In genomic region chr17:58344047-58344790, GRCh38 we compare ENCODE assay signal across 8 cellular contexts. TPM values are rescaled to one million over a fixed set of nuclear protein-coding genes. Genes with fewer than 3 reads are reported as not detected.
DNase-seq lines count a peak whose midpoint lies in the region; ATAC-seq and TF ChIP-seq lines count a peak whose summit lies in the region.

No MANE protein-coding gene starts in this region.

- H3K4me3 ChIP-seq in AG04450 (ENCODE audit: low read depth, low read length) (no peak overlapping the region), vagina (no peak overlapping the region)

- TF ChIP-seq CTCF in AG04450 (IDR thresholded peaks at IDR 0.05; ENCODE audit: low read depth, low read length) (no peak), vagina (IDR thresholded peaks at IDR 0.05) (no peak)

- intact Hi-C loops in vagina (cut with DNase I): no loop called here

- POLR2A ChIA-PET in AG04450 (lab: Yijun Ruan, JAX): interaction anchor here (0.6 to 1.9 kb wide), 4 partner anchors 8 to 27 kb away, joined by 3 to 10 read pairs (median 4); partner anchors contain the start of gene SUPT4H1

- CTCF ChIA-PET in AG04450 (lab: Charles Lee): interaction anchor here (0.6 to 1.6 kb wide), 2 partner anchors 27 to 372 kb away, joined by 3 to 8 read pairs; no protein-coding TSS in a partner anchor

- ATAC-seq in GM19395 (IDR thresholded peaks at IDR 0.05; ENCODE audit: unreplicated experiment) (peak; percentile 84), HG03520 (IDR thresholded peaks at IDR 0.05; ENCODE audit: unreplicated experiment) (peak; percentile 78), esophagus mucosa (peak; percentile 69)

- H3K9me3 ChIP-seq in AG04450 (ENCODE audit: control insufficient read depth, insufficient read depth, low read length) (no peaks in the 10 kb centered on the region), vagina (no peaks in the 10 kb centered on the region)

- peaks cover 0 to 49% of the 10 kb centered on the region in 2 donors for H3K36me3 ChIP-seq in vagina

- no peaks in the 10 kb centered on the region for H3K27me3 ChIP-seq in AG04450 (ENCODE audit: control insufficient read depth, insufficient read depth, low read length)
- no peaks in the 10 kb centered on the region for H3K27me3 ChIP-seq in vagina

- no peaks in the 10 kb centered on the region for H3K4me1 ChIP-seq in vagina

- no peak for TF ChIP-seq POLR2A in vagina (IDR thresholded peaks at IDR 0.05)

- DNase-seq in AG04450 (ENCODE audit: low read depth, low spot score) (no peak), COLO668 (lab: John Stamatoyannopoulos, UW; ENCODE audit: unreplicated experiment) (no peak), vagina (ENCODE audit: extremely low spot score in 2 of 2) (no peak)
- peak; percentile 82 for DNase-seq in activated CD4-positive, alpha-beta T cell treated with anti-CD3 and anti-CD28 coated beads for 1 hour
- DNase-seq in stimulated activated CD8-positive, alpha-beta memory T cell treated with anti-CD3 and anti-CD28 coated beads, Interleukin-12 subunit alpha, Interleukin-12 subunit beta, amount 100 ng/mL, for 4 hours (ENCODE audit: low read depth): peak; percentile 81

- H3K27ac ChIP-seq in AG04450 (ENCODE audit: low read depth, low read length) (peak overlapping the region; percentile 21), vagina (no peak overlapping the region)

RNA-seq across cellular contexts. Expression of gene SUPT4H1, which starts 7.8 kb away (rescaled TPM):
- 178 and 191 TPM in 2 replicates for polyA plus RNA-seq in AG04450 (2011; rRNA removed)
- polyA minus RNA-seq in AG04450 (2011; rRNA and poly(A)+ RNA removed): 69.3 and 73.1 TPM in 2 replicates
- 58.3 TPM for total RNA-seq in esophagus mucosa
- 31.4 TPM for total RNA-seq in vagina

RNA-seq across cellular contexts. Expression of gene TSPOAP1, which starts 15.6 kb away (rescaled TPM):
- polyA plus RNA-seq in AG04450 (2011; rRNA removed): 1.5 and 1.7 TPM in 2 replicates
- 1.8 and 2.3 TPM in 2 replicates for polyA minus RNA-seq in AG04450 (2011; rRNA and poly(A)+ RNA removed)
- 2.6 TPM for total RNA-seq in esophagus mucosa
- total RNA-seq in vagina: 7.1 TPM

Comparison
In these comparisons a context has a peak if more than half of its experiments do, and no peak if none do; other contexts are left out.
1. DNase-seq: peak in activated CD4-positive, alpha-beta T cell treated with anti-CD3 and anti-CD28 coated beads for 1 hour (single experiment) and stimulated activated CD8-positive, alpha-beta memory T cell treated with anti-CD3 and anti-CD28 coated beads, Interleukin-12 subunit alpha, Interleukin-12 subunit beta, amount 100 ng/mL, for 4 hours (single experiment); none in AG04450 (single experiment), COLO668 (single experiment) and vagina (0 of 2).
2. Peak in every context shown above with its lines, with median percentiles within 50 percentile points of each other: ATAC-seq.